37 cellular contexts compared by ENCODE assay signal in genomic region chr11:59938132-59938531, GRCh38. TPM values are rescaled to one million over a fixed set of nuclear protein-coding genes. Genes with fewer than 3 reads are reported as not detected.
"Had no signal": no experiment of that assay in that cellular context is flagged by ENCODE, and none has a peak within 500 bp of the region (broad histone marks: within the 10 kb centered on the region; RNA-seq: fewer than 3 reads in every experiment).

TSS of gene OOSP1 (plus strand) at chr11:59938432. CDS start at chr11:59938455, 23 bp downstream.

- DNase-seq: Karpas-422, Kasumi-1, MG63, MM.1S, NCI-H1048, NCI-H1092, NCI-H1092 treated with DMSO at 0.1 percent for 48 hours, NCI-H1105, NCI-H1105 treated with DMSO at 0.1 percent for 48 hours, NCI-H1417, NCI-H1417 treated with DMSO at 0.1 percent for 48 hours, NCI-H1436, NCI-H1436 treated with DMSO at 0.1 percent for 48 hours, NCI-H146, NCI-H1694, NCI-H187, NCI-H187 treated with DMSO at 0.1 percent for 48 hours, NCI-H1930, NCI-H2029, NCI-H2029 treated with DMSO at 0.1 percent for 48 hours, NCI-H2081, NCI-H2081 treated with DMSO at 0.1 percent for 48 hours, NCI-H2107, NCI-H2171, NCI-H2171 treated with DMSO at 0.1 percent for 48 hours, NCI-H2227 treated with DMSO at 0.1 percent for 48 hours, NCI-H226, NCI-H345, NCI-H446, NCI-H446 treated with DMSO at 0.1 percent for 48 hours, NCI-H510A, NCI-H510A treated with DMSO at 0.1 percent for 48 hours, NCI-H524 had no signal

- H3K27me3 ChIP-seq: MG63 had no signal

- H3K4me3 ChIP-seq: MG63 had no signal

- H3K36me3 ChIP-seq: MG63 had no signal

- H3K9me3 ChIP-seq: MG63 had no signal

RNA-seq across cellular contexts. Expression of gene OOSP1, which starts in this region (rescaled TPM):
- total RNA-seq: LHCN-M2, M059J, MCF 10A, NCI-H460 had no signal
